In the genomic region with DNA sequence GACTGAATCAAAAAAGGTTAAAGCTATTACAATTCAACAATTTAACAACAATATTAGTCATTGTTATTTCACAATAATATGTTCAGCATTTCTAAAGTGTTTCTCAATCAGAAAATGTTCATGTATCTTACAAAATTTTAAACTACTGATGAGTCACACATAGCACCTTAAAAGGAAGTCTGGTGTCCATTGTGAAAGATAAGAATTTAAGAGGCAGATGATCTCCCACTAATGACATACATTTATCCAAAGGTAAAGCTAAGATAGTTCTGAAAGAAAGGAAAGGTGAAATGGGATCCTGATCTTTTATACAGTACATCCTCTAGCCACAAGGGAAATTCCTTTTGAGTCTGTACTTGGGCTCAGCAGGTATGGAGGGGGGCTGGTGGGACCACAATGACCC, we compare ENCODE assay signal across 7 cellular contexts.
DNase-seq lines count a peak whose midpoint lies in the region; FAIRE-seq and TF ChIP-seq lines count a peak whose summit lies in the region.

No MANE protein-coding gene starts in this region.

- H3K9me3 Mint-ChIP-seq in activated naive CD8-positive, alpha-beta T cell treated with anti-CD3 and anti-CD28 coated beads for 36 hours: peaks cover under 1% of the 10 kb centered on the region

- H3K27ac ChIP-seq in hepatocyte (peak overlapping the region; percentile 55), tibial artery (peak overlapping the region; percentile 62 to 64)

- intact Hi-C loops in tibial artery (cut with DNase I; ENCODE audit: low total_unique reads): loop anchor here (10.0 kb wide), 1 partner anchor 99 kb away; no protein-coding TSS in a partner anchor

- H3K27me3 ChIP-seq in hepatocyte: no peaks in the 10 kb centered on the region
- H3K27me3 ChIP-seq in tibial artery: no peaks in the 10 kb centered on the region

- no peak for FAIRE-seq in HTR-8/SVneo (lab: Jason Lieb, UNC)

- no peaks in the 10 kb centered on the region for H3K36me3 ChIP-seq in hepatocyte (replicated peaks; ENCODE audit: insufficient read depth, low read depth)
- H3K36me3 ChIP-seq in tibial artery: no peaks in the 10 kb centered on the region

- H3K9me2 ChIP-seq in hepatocyte (replicated peaks; ENCODE audit: insufficient read depth): no peaks in the 10 kb centered on the region

- peaks cover 23% of the 10 kb centered on the region for H3K4me1 ChIP-seq in hepatocyte (ENCODE audit: insufficient read depth)
- H3K4me1 ChIP-seq in tibial artery: peaks cover 0 to 74% (median 59%) of the 10 kb centered on the region in 4 donors

- no peak overlapping the region for H3K4me3 ChIP-seq in hepatocyte
- H3K4me3 ChIP-seq in tibial artery: no peak overlapping the region

- DNase-seq in HTR-8/SVneo (ENCODE audit: insufficient read length, low spot score) (peak; percentile 62), hepatocyte (ENCODE audit: low spot score) (no peak), tibial artery (no peak), NCI-H1105 treated with DMSO at 0.1 percent for 48 hours (lab: John Stamatoyannopoulos, UW) (no peak), occipital lobe (lab: John Stamatoyannopoulos, UW) (no peak), activated gamma-delta T cell (lab: John Stamatoyannopoulos, UW) (no peak)
- DNase-seq in activated naive CD8-positive, alpha-beta T cell treated with anti-CD3 and anti-CD28 coated beads for 36 hours: no peak

- no peak overlapping the region for H2AFZ ChIP-seq in hepatocyte

- no peaks in the 10 kb centered on the region for H3K27me3 Mint-ChIP-seq in activated naive CD8-positive, alpha-beta T cell treated with anti-CD3 and anti-CD28 coated beads for 36 hours

- H3K4me3 Mint-ChIP-seq in activated naive CD8-positive, alpha-beta T cell treated with anti-CD3 and anti-CD28 coated beads for 36 hours: no peak overlapping the region

- H3K9me3 ChIP-seq in hepatocyte (ENCODE audit: low read depth) (no peaks in the 10 kb centered on the region), tibial artery (no peaks in the 10 kb centered on the region)

- TF ChIP-seq CTCF in hepatocyte (IDR thresholded peaks at IDR 0.05; ENCODE audit: poor library complexity) (no peak), tibial artery (IDR thresholded peaks at IDR 0.05) (peak; percentile 7 to 30)

- H4K20me1 ChIP-seq in hepatocyte (ENCODE audit: insufficient read depth, poor library complexity, severe bottlenecking): no peaks in the 10 kb centered on the region

- peak overlapping the region; percentile 26 for H3K27ac Mint-ChIP-seq in activated naive CD8-positive, alpha-beta T cell treated with anti-CD3 and anti-CD28 coated beads for 36 hours

- peaks cover 34% of the 10 kb centered on the region for H3K36me3 Mint-ChIP-seq in activated naive CD8-positive, alpha-beta T cell treated with anti-CD3 and anti-CD28 coated beads for 36 hours

- H3K4me2 ChIP-seq in hepatocyte: no peak overlapping the region

- H3K79me2 ChIP-seq in hepatocyte: peaks cover 55% of the 10 kb centered on the region

- peaks cover 87% of the 10 kb centered on the region for H3K4me1 Mint-ChIP-seq in activated naive CD8-positive, alpha-beta T cell treated with anti-CD3 and anti-CD28 coated beads for 36 hours
